In genomic region chr14:52269100-52269499, GRCh38 we compare ENCODE assay signal across 9 cellular contexts. TPM values are rescaled to one million over a fixed set of nuclear protein-coding genes. Genes with fewer than 3 reads are reported as not detected.
DNase-seq lines count a peak whose midpoint lies in the region; ATAC-seq and TF ChIP-seq lines count a peak whose summit lies in the region.
"Had no signal": no experiment of that assay in that cellular context is flagged by ENCODE, and none has a peak within 500 bp of the region (broad histone marks: within the 10 kb centered on the region; RNA-seq: fewer than 3 reads in every experiment).

No MANE protein-coding gene starts in this region.

- peak overlapping the region; percentile 78; the same call in 1 of the 2 replicates for H2AFZ ChIP-seq in GM23248

- CTCF ChIA-PET in T-cell (lab: Charles Lee) = interaction anchor here in 1 of 2 donors (1.0 to 1.1 kb wide), 2 partner anchors 31 to 274 kb away, joined by 3 to 6 read pairs; no protein-coding TSS in a partner anchor

- H3K36me3 ChIP-seq in GM23248 (ENCODE audit: low read depth) (no peaks in the 10 kb centered on the region), sigmoid colon (no peaks in the 10 kb centered on the region)

- intact Hi-C loops in sigmoid colon (cut with DNase I) = no loop called here

- H3K27me3 ChIP-seq in GM23248 (replicated peaks; ENCODE audit: insufficient read depth) (peaks cover 18% of the 10 kb centered on the region), sigmoid colon (peaks cover 8 to 33% (median 22%) of the 10 kb centered on the region in 3 donors)

- no peak for TF ChIP-seq CTCF in fibroblast of the aortic adventitia (IDR thresholded peaks at IDR 0.05; ENCODE audit: insufficient read depth, low read length)
- TF ChIP-seq CTCF in sigmoid colon (IDR thresholded peaks at IDR 0.05) = no peak

- H3K27ac ChIP-seq in GM23248 (no peak overlapping the region), sigmoid colon (no peak overlapping the region)

- H3K79me2 ChIP-seq in GM23248 (ENCODE audit: insufficient read depth) = no peaks in the 10 kb centered on the region

- H3K4me3 ChIP-seq in GM23248 (peak overlapping the region; percentile 69), fibroblast of the aortic adventitia (ENCODE audit: low read depth, low read length) (peak overlapping the region; percentile 70), sigmoid colon (peak overlapping the region in 3 of 4 donors; percentile 34 to 43 (median 35))

- POLR2A ChIA-PET in T-cell (lab: Charles Lee) = interaction anchor here in 1 of 2 donors (0.6 kb wide), 1 partner anchor 170 kb away, joined by 3 read pairs; no protein-coding TSS in a partner anchor

- peak overlapping the region in 1 of 2 donors; percentile 32 for H3K27ac Mint-ChIP-seq in T-cell

- H3K36me3 Mint-ChIP-seq in T-cell = no peaks in the 10 kb centered on the region

- H3K9me3 Mint-ChIP-seq in T-cell = no peaks in the 10 kb centered on the region

- in situ Hi-C loops in GM23248 (cut with MboI) = no loop called here

- H3K9ac ChIP-seq in GM23248 = no peak overlapping the region

- H3K4me1 ChIP-seq in GM23248 (ENCODE audit: insufficient read depth) (peaks cover 24% of the 10 kb centered on the region), sigmoid colon (peaks cover 0 to 24% (median 18%) of the 10 kb centered on the region in 4 donors)

- no peak for ATAC-seq in T-cell (replicated peaks in 1 of 4)
- no peak for ATAC-seq in HG02642 (IDR thresholded peaks at IDR 0.05; ENCODE audit: poor library complexity, unreplicated experiment)
- ATAC-seq in GM21390 (IDR thresholded peaks at IDR 0.05; ENCODE audit: unreplicated experiment) = no peak

- H3F3A ChIP-seq in GM23248 (ENCODE audit: insufficient read depth) = peaks cover 15% of the 10 kb centered on the region

- peaks cover 43 to 76% (median 55%) of the 10 kb centered on the region in 3 donors for H3K4me1 Mint-ChIP-seq in T-cell

- no peak for TF ChIP-seq POLR2A in sigmoid colon (IDR thresholded peaks at IDR 0.05)

- H3K9me3 ChIP-seq in GM23248 (ENCODE audit: low read depth) (no peaks in the 10 kb centered on the region), sigmoid colon (no peaks in the 10 kb centered on the region)

- peaks cover 27 to 30% of the 10 kb centered on the region in 2 donors for H3K27me3 Mint-ChIP-seq in T-cell

- H3K4me2 ChIP-seq in GM23248 (ENCODE audit: unreplicated experiment) = peak overlapping the region; percentile 80

- H4K20me1 ChIP-seq in GM23248 (ENCODE audit: insufficient read depth) = no peaks in the 10 kb centered on the region

- no peaks in the 10 kb centered on the region for H3K9me2 ChIP-seq in GM23248 (ENCODE audit: insufficient read depth)

- peak overlapping the region; percentile 91 to 93 (median 93) for H3K4me3 Mint-ChIP-seq in T-cell

- TF ChIP-seq EP300 in sigmoid colon (IDR thresholded peaks at IDR 0.05) = no peak

- DNase-seq in GM23248 (no peak), T-cell (no peak), fibroblast of the aortic adventitia (ENCODE audit: low read depth) (no peak), sigmoid colon (no peak), NCI-H2107 (lab: John Stamatoyannopoulos, UW) (no peak), EL (no peak)
- DNase-seq: PC-3 had no signal

- 40 to 46% methylated on average over 17 of the region's 17 CpGs for WGBS in GM23248 (ENCODE audit: low coverage in 1 of 2, low lambda C conversion rate in 2 of 2, missing lambda C conversion rate in 2 of 2), 2 experiments
- 8 to 27% methylated on average over 17 of the region's 17 CpGs for WGBS in sigmoid colon, 2 donors

RNA-seq across cellular contexts. Expression of gene PTGDR, which starts 1.6 kb away (rescaled TPM):
- not detected in 2 replicates for total RNA-seq in GM23248 (2014; rRNA removed; shearing (Covaris generic))
- polyA plus RNA-seq in GM23248 (2016; fragmentation: Nextera tagmentation; extraction: Ambion mirVana) (0.09 and 0.18 TPM in 2 replicates), sigmoid colon (1 to 10 TPM; 1.2 to 8.2 (median 3.0) TPM)
- total RNA-seq in T-cell (1 to 10 TPM; 1.8 to 8.9 (median 5.2) TPM), fibroblast of the aortic adventitia (ENCODE audit: low replicate concordance) (1.8 and 2.5 TPM in 2 replicates), sigmoid colon (under 1 TPM in 3 of 4 donors, not detected in 1; 0.28 to 0.71 (median 0.66) TPM)
- total RNA-seq: PC-3 had no signal

RNA-seq across cellular contexts. Expression of gene PTGER2, which starts 45.0 kb away (rescaled TPM):
- total RNA-seq in GM23248 (2014; rRNA removed; shearing (Covaris generic)) = 6.2 and 7.2 TPM in 2 replicates
- 9.1 TPM in 2 replicates for polyA plus RNA-seq in GM23248 (2016; fragmentation: Nextera tagmentation; extraction: Ambion mirVana)
- 10 to 100 TPM; 38.8 to 68.0 (median 54.7) TPM for total RNA-seq in T-cell
- 1.6 and 50.1 TPM in 2 replicates for total RNA-seq in fibroblast of the aortic adventitia (ENCODE audit: low replicate concordance)
- total RNA-seq in sigmoid colon = 1 to 10 TPM in 3 of 4 donors, under 1 TPM in 1; 0.55 to 2.5 (median 1.3) TPM
- 1 to 10 TPM; 3.0 to 3.9 (median 3.0) TPM for polyA plus RNA-seq in sigmoid colon
